In genomic region chr3:42503251-42503924, GRCh38 we compare ENCODE assay signal across 8 cellular contexts. TPM values are rescaled to one million over a fixed set of nuclear protein-coding genes. Genes with fewer than 3 reads are reported as not detected.
DNase-seq lines count a peak whose midpoint lies in the region; ATAC-seq and TF ChIP-seq lines count a peak whose summit lies in the region.

No MANE protein-coding gene starts in this region.

- DNase-seq in cardiac septum (ENCODE audit: low spot score), result peak; percentile 29
- DNase-seq in Right ventricle myocardium inferior (ENCODE audit: missing footprints), result no peak
- no peak for DNase-seq in chondrocyte (ENCODE audit: low spot score)
- no peak for DNase-seq in anterior cingulate cortex (lab: John Stamatoyannopoulos, UW)
- no peak for DNase-seq in NCI-H524 treated with DMSO at 0.1 percent for 48 hours (lab: John Stamatoyannopoulos, UW)
- no peak for DNase-seq in NCI-H524 (lab: John Stamatoyannopoulos, UW)

- H3K9me3 Mint-ChIP-seq in chondrocyte (ENCODE audit: low read depth), result no peaks in the 10 kb centered on the region

- no peak for ATAC-seq in Right ventricle myocardium inferior

- H3K36me3 ChIP-seq in muscle layer of duodenum (ENCODE audit: control insufficient read depth in 1 of 2, insufficient read depth in 2 of 2, low read length in 2 of 2) (no peaks in the 10 kb centered on the region), urinary bladder (ENCODE audit: insufficient read depth) (no peaks in the 10 kb centered on the region)

- H3K4me1 ChIP-seq in muscle layer of duodenum (ENCODE audit: control insufficient read depth in 1 of 2, insufficient read depth in 2 of 2, low read length in 2 of 2), result peaks cover 9 to 19% of the 10 kb centered on the region in 2 donors
- H3K4me1 ChIP-seq in urinary bladder (ENCODE audit: insufficient read depth), result no peaks in the 10 kb centered on the region

- TF ChIP-seq CTCF in chondrocyte (IDR thresholded peaks at IDR 0.05), result no peak

- WGBS in urinary bladder, result 67% methylated on average over 4 of the region's 4 CpGs

- H3K36me3 Mint-ChIP-seq in chondrocyte (ENCODE audit: low read depth), result no peaks in the 10 kb centered on the region

- H3K27ac ChIP-seq in muscle layer of duodenum (ENCODE audit: low read length), result peak overlapping the region; percentile 52
- no peak overlapping the region for H3K27ac ChIP-seq in urinary bladder (ENCODE audit: low read depth)

- H3K27me3 Mint-ChIP-seq in chondrocyte (ENCODE audit: low read depth), result peaks cover 32% of the 10 kb centered on the region

- peaks cover 18% of the 10 kb centered on the region for H3K4me1 Mint-ChIP-seq in chondrocyte (ENCODE audit: low read depth)

- H3K9me3 ChIP-seq in muscle layer of duodenum (ENCODE audit: control insufficient read depth in 1 of 2, low read length in 2 of 2), result no peaks in the 10 kb centered on the region

- H3K27ac Mint-ChIP-seq in chondrocyte (ENCODE audit: unreplicated experiment), result no peak overlapping the region

- H3K4me3 ChIP-seq in muscle layer of duodenum (ENCODE audit: low read depth in 1 of 2, low read length in 2 of 2) (peak overlapping the region in 1 of 2 donors; percentile 40), urinary bladder (ENCODE audit: low read depth, low read length) (peak overlapping the region; percentile 56)

- intact Hi-C loops in cardiac septum (cut with DNase I), result no loop called here
- intact Hi-C loops in Right ventricle myocardium inferior (cut with DNase I), result loop anchor here (2.0 kb wide), 1 partner anchor 35 kb away; no protein-coding TSS in a partner anchor

- peaks cover 18% of the 10 kb centered on the region for H3K27me3 ChIP-seq in muscle layer of duodenum (ENCODE audit: low read depth, low read length)

- H3K4me3 Mint-ChIP-seq in chondrocyte (ENCODE audit: unreplicated experiment), result peak overlapping the region; percentile 64

RNA-seq across cellular contexts. Expression of gene VIPR1, which starts 0.9 kb away (rescaled TPM):
- 0.89 TPM for total RNA-seq in cardiac septum
- total RNA-seq in Right ventricle myocardium inferior, result 2.1 TPM
- total RNA-seq in chondrocyte, result 5.8 to 17.0 TPM (median 6.1 TPM) in 3 replicates
- 5.2 TPM for total RNA-seq in urinary bladder
- polyA plus RNA-seq in urinary bladder, result 6.2 TPM
